Comparison of ENCODE assay signal across 27 cellular contexts in the genomic region with DNA sequence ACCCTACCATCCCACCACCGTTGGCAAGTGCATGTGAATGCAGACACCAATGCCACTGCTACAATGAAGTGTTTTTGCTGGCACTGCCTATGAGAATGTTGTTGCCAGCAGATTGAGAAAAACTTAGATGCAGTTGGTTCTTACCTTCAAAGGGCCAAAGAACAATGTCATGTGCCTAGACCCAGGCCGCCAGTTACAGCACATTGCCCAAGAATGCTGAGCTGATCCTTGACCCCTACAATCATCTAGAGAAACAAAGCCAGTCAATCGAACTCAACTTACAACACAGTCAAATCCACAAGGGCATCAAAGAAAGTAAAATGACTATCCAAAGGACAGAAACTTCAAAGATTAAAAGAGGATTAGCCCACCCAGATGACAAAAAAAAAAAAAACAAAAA.
"Had no signal": no experiment of that assay in that cellular context is flagged by ENCODE, and none has a peak within 500 bp of the region (broad histone marks: within the 10 kb centered on the region; RNA-seq: fewer than 3 reads in every experiment).

No MANE protein-coding gene starts in this region.

- H3K4me3 ChIP-seq: neural progenitor cell, psoas muscle, sigmoid colon, stomach, thoracic aorta, thyroid gland, tibial nerve, upper lobe of right lung, uterus had no signal

- H3K4me2 ChIP-seq: neural progenitor cell had no signal

- H2AFZ ChIP-seq: neural progenitor cell, parathyroid adenoma had no signal

- H3K9me3 ChIP-seq: sigmoid colon, thoracic aorta, thyroid gland, upper lobe of right lung, uterus had no signal

- H3K36me3 ChIP-seq: neural progenitor cell, thoracic aorta, thyroid gland, upper lobe of right lung, uterus had no signal

- DNase-seq: naive thymus-derived CD4-positive, alpha-beta T cell; natural killer cell; occipital lobe; posterior cingulate gyrus; psoas muscle; right cardiac atrium; sigmoid colon; small intestine; stimulated activated CD4-positive, alpha-beta T cell treated with anti-CD3 and anti-CD28 coated beads, Interleukin-15, amount 100 ng/mL, for 24 hours; stimulated activated CD4-positive, alpha-beta T cell treated with anti-CD3 and anti-CD28 coated beads, Interleukin-2, amount 100 ng/mL, for 24 hours; stimulated activated CD4-positive, alpha-beta T cell treated with anti-CD3 and anti-CD28 coated beads, Interleukin-2, amount 100 ng/mL, for 48 hours; stimulated activated CD4-positive, alpha-beta T cell treated with anti-CD3 and anti-CD28 coated beads, Interleukin-4, amount 100 ng/mL, for 24 hours; stimulated activated naive B cell treated with anti-CD40 and anti-IgM and Interleukin-4, amounts not matched to agents 10 μg/mL and 1 μg/mL and 100 μg/mL, for 72 hours; stimulated activated naive CD4-positive, alpha-beta T cell treated with Interleukin-2 at 50 U/mL for 16 hours; stomach; thyroid gland; upper lobe of right lung; uterus had no signal

- H3K27me3 ChIP-seq: neural progenitor cell, sigmoid colon, stomach, thyroid gland, tibial nerve, upper lobe of right lung, uterus had no signal

- H3K4me1 Mint-ChIP-seq: naive thymus-derived CD4-positive, alpha-beta T cell; nephron; neural progenitor cell; stimulated activated naive B cell treated with anti-CD40 and anti-IgM and Interleukin-4, amounts not matched to agents 10 μg/mL and 1 μg/mL and 100 μg/mL, for 72 hours had no signal

- FAIRE-seq: small intestine had no signal

- H3K4me3 Mint-ChIP-seq: natural killer cell; nephron; neural progenitor cell; stimulated activated effector memory CD8-positive, alpha-beta T cell treated with anti-CD3 and anti-CD28 coated beads, Interleukin-12 subunit alpha, Interleukin-12 subunit beta, amount 100 ng/mL, for 72 hours; stimulated activated naive B cell treated with anti-CD40 and anti-IgM and Interleukin-4, amounts not matched to agents 10 μg/mL and 1 μg/mL and 100 μg/mL, for 72 hours; stimulated activated naive CD8-positive, alpha-beta T cell treated with anti-CD3 and anti-CD28 coated beads, Interleukin-15, Interleukin-2, amounts not matched to agents 100 ng/mL and 50 ng/mL, for 24 hours; type B pancreatic cell had no signal

- H3K27me3 Mint-ChIP-seq: naive thymus-derived CD4-positive, alpha-beta T cell; progenitor cell of endocrine pancreas; stimulated activated naive B cell treated with anti-CD40 and anti-IgM and Interleukin-4, amounts not matched to agents 10 μg/mL and 1 μg/mL and 100 μg/mL, for 72 hours; stimulated activated naive CD8-positive, alpha-beta T cell treated with anti-CD3 and anti-CD28 coated beads, Interleukin-15, Interleukin-2, amounts not matched to agents 100 ng/mL and 50 ng/mL, for 24 hours; type B pancreatic cell had no signal

- H3K27ac ChIP-seq: neural progenitor cell, parathyroid adenoma, psoas muscle, sigmoid colon, stomach, thoracic aorta, thyroid gland, tibial nerve, upper lobe of right lung, uterus had no signal

- H3K36me3 Mint-ChIP-seq: stimulated activated effector memory CD8-positive, alpha-beta T cell treated with anti-CD3 and anti-CD28 coated beads, Interleukin-12 subunit alpha, Interleukin-12 subunit beta, amount 100 ng/mL, for 72 hours had no signal

- H3K9ac ChIP-seq: neural progenitor cell, parathyroid adenoma had no signal

- H3K4me1 ChIP-seq: neural progenitor cell, parathyroid adenoma, psoas muscle, sigmoid colon, stomach, thyroid gland, tibial nerve, upper lobe of right lung, uterus had no signal

- ATAC-seq: naive thymus-derived CD4-positive, alpha-beta T cell; natural killer cell; psoas muscle; right cardiac atrium; stimulated activated effector memory CD8-positive, alpha-beta T cell treated with anti-CD3 and anti-CD28 coated beads, Interleukin-12 subunit alpha, Interleukin-12 subunit beta, amount 100 ng/mL, for 72 hours; stimulated activated naive B cell treated with anti-CD40 and anti-IgM and Interleukin-4, amounts not matched to agents 10 μg/mL and 1 μg/mL and 100 μg/mL, for 72 hours; upper lobe of right lung had no signal

- H3K27ac Mint-ChIP-seq: naive thymus-derived CD4-positive, alpha-beta T cell; natural killer cell; nephron; neural progenitor cell; progenitor cell of endocrine pancreas; stimulated activated effector memory CD8-positive, alpha-beta T cell treated with anti-CD3 and anti-CD28 coated beads, Interleukin-12 subunit alpha, Interleukin-12 subunit beta, amount 100 ng/mL, for 72 hours; stimulated activated naive B cell treated with anti-CD40 and anti-IgM and Interleukin-4, amounts not matched to agents 10 μg/mL and 1 μg/mL and 100 μg/mL, for 72 hours; stimulated activated naive CD8-positive, alpha-beta T cell treated with anti-CD3 and anti-CD28 coated beads, Interleukin-15, Interleukin-2, amounts not matched to agents 100 ng/mL and 50 ng/mL, for 24 hours; type B pancreatic cell had no signal
